In the genomic region with DNA sequence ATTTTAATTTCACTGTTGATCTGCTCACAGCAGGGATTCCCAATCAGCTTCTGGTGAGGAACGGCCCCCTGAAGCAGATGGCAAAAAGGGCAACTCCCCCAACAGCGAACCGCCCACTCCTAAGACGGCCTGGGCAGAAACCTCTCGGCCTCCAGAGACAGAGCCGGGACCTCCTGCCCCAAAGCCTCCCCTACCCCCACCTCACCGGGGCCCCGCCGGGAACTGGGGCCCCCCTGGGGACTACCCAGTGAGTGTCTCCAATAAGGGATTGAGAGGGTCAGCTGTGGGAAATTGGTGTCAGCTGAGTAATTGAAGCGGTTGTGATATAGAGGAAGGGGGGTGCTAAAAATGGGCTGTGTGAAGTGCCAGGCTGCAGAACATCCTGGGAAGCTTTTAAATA, we compare ENCODE assay signal across 23 cellular contexts. TPM values are rescaled to one million over a fixed set of nuclear protein-coding genes. Genes with fewer than 3 reads are reported as not detected.
A peak's percentile ranks its signal among the peaks of the same experiment; 100 is the strongest.
DNase-seq lines count a peak whose midpoint lies in the region; ATAC-seq and TF ChIP-seq lines count a peak whose summit lies in the region.
"Had no signal": no experiment of that assay in that cellular context is flagged by ENCODE, and none has a peak within 500 bp of the region (broad histone marks: within the 10 kb centered on the region; RNA-seq: fewer than 3 reads in every experiment).

No MANE protein-coding gene starts in this region.

- no peak overlapping the region for H3K27ac ChIP-seq in SK-N-SH (ENCODE audit: low read depth in 2 of 2, low read length in 1 of 2)
- no peak overlapping the region for H3K27ac ChIP-seq in endodermal cell (ENCODE audit: low read depth, low read length)
- peak overlapping the region; percentile 10 for H3K27ac ChIP-seq in subcutaneous abdominal adipose tissue (ENCODE audit: low read depth, low read length)
- H3K27ac ChIP-seq: 22Rv1 had no signal

- H3K36me3 Mint-ChIP-seq in stimulated activated naive CD8-positive, alpha-beta T cell treated with anti-CD3 and anti-CD28 coated beads, Interleukin-15, Interleukin-2, amounts not matched to agents 100 ng/mL and 50 ng/mL, for 24 hours (ENCODE audit: low read depth) = peaks cover 92% of the 10 kb centered on the region
- peaks cover 94% of the 10 kb centered on the region for H3K36me3 Mint-ChIP-seq in endodermal cell (ENCODE audit: low read depth)

- H3K4me1 ChIP-seq in SK-N-SH (ENCODE audit: control insufficient read depth in 1 of 2, insufficient read depth in 2 of 2, low read depth in 1 of 2, low read length in 1 of 2) = peaks cover 9 to 11% of the 10 kb centered on the region in 2 experiments
- H3K4me1 ChIP-seq in endodermal cell (ENCODE audit: control insufficient read depth, insufficient read depth, low read length) = no peaks in the 10 kb centered on the region
- H3K4me1 ChIP-seq in subcutaneous abdominal adipose tissue (ENCODE audit: control insufficient read depth in 5 of 5, insufficient read depth in 5 of 5, low read length in 5 of 5) = peaks cover 0 to 22% (median 8%) of the 10 kb centered on the region in 5 donors

- CTCF ChIA-PET in SK-N-SH (lab: Yijun Ruan, JAX) = interaction anchor here (0.9 to 1.6 kb wide), 3 partner anchors 28 to 81 kb away, joined by 3 to 5 read pairs (median 5); partner anchors contain the start of gene ATP6V1G2

- H3K4me2 ChIP-seq in SK-N-SH = no peak overlapping the region

- no peak overlapping the region for H3K4me3 ChIP-seq in SK-N-SH (ENCODE audit: low read depth in 2 of 2, low read length in 1 of 2)
- no peak overlapping the region for H3K4me3 ChIP-seq in endodermal cell (ENCODE audit: low read length)
- no peak overlapping the region for H3K4me3 ChIP-seq in subcutaneous abdominal adipose tissue (ENCODE audit: low read depth in 1 of 5, low read length in 5 of 5)

- no peaks in the 10 kb centered on the region for H3K27me3 Mint-ChIP-seq in stimulated activated naive CD8-positive, alpha-beta T cell treated with anti-CD3 and anti-CD28 coated beads, Interleukin-15, Interleukin-2, amounts not matched to agents 100 ng/mL and 50 ng/mL, for 24 hours
- H3K27me3 Mint-ChIP-seq in stimulated activated naive CD8-positive, alpha-beta T cell treated with anti-CD3 and anti-CD28 coated beads, Interleukin-15, amount 100 ng/mL, for 72 hours = no peaks in the 10 kb centered on the region
- no peaks in the 10 kb centered on the region for H3K27me3 Mint-ChIP-seq in endodermal cell (ENCODE audit: insufficient read depth)
- H3K27me3 Mint-ChIP-seq: IgD-negative memory B cell had no signal

- H3K79me2 ChIP-seq in SK-N-SH (ENCODE audit: insufficient read depth) = peaks cover 70% of the 10 kb centered on the region

- H3F3A ChIP-seq in SK-N-SH (replicated peaks; ENCODE audit: insufficient read depth) = no peaks in the 10 kb centered on the region

- peaks cover 93 to 95% of the 10 kb centered on the region in 2 experiments for H3K36me3 ChIP-seq in SK-N-SH (replicated peaks in 1 of 2; ENCODE audit: control insufficient read depth in 1 of 2, insufficient read depth in 2 of 2, low read length in 1 of 2)
- peaks cover 95% of the 10 kb centered on the region for H3K36me3 ChIP-seq in endodermal cell (ENCODE audit: control insufficient read depth, insufficient read depth, low read length)
- peaks cover 11 to 87% (median 85%) of the 10 kb centered on the region in 5 donors for H3K36me3 ChIP-seq in subcutaneous abdominal adipose tissue (ENCODE audit: control insufficient read depth in 5 of 5, insufficient read depth in 5 of 5, low read length in 5 of 5)

- H3K27me3 ChIP-seq in SK-N-SH (ENCODE audit: insufficient read depth) (no peaks in the 10 kb centered on the region), endodermal cell (ENCODE audit: control insufficient read depth, insufficient read depth, low read length, poor library complexity, severe bottlenecking) (no peaks in the 10 kb centered on the region), subcutaneous abdominal adipose tissue (ENCODE audit: control insufficient read depth in 5 of 5, insufficient read depth in 4 of 5, low read length in 5 of 5) (no peaks in the 10 kb centered on the region)

- POLR2A ChIA-PET in SK-N-SH (lab: Yijun Ruan, JAX) = interaction anchor here (0.7 to 1.3 kb wide), 3 partner anchors 9 to 15 kb away, joined by 3 to 6 read pairs (median 3); no protein-coding TSS in a partner anchor

- no peak for TF ChIP-seq EP300 in SK-N-SH (IDR thresholded peaks at IDR 0.05; ENCODE audit: borderline replicate concordance in 1 of 2, low read depth in 1 of 2, low read length in 1 of 2)

- WGBS in SK-N-SH (ENCODE audit: low lambda C conversion rate) = 95% methylated on average over 9 of the region's 10 CpGs
- 96 to 100% methylated on average over 1 to 10 of the region's 10 CpGs for WGBS in endodermal cell (ENCODE audit: insufficient coverage in 1 of 2, insufficient read length in 1 of 2), 2 experiments

- H3K27ac Mint-ChIP-seq in stimulated activated naive CD8-positive, alpha-beta T cell treated with anti-CD3 and anti-CD28 coated beads, Interleukin-15, Interleukin-2, amounts not matched to agents 100 ng/mL and 50 ng/mL, for 24 hours = peak overlapping the region; percentile 19
- no peak overlapping the region for H3K27ac Mint-ChIP-seq in stimulated activated naive CD8-positive, alpha-beta T cell treated with anti-CD3 and anti-CD28 coated beads, Interleukin-15, amount 100 ng/mL, for 72 hours
- peak overlapping the region; percentile 55 for H3K27ac Mint-ChIP-seq in endodermal cell

- no peak for ATAC-seq in SK-N-SH treated with all-trans-retinoic acid at 6 μM for 48 hours
- ATAC-seq in stimulated activated naive CD8-positive, alpha-beta T cell treated with anti-CD3 and anti-CD28 coated beads, Interleukin-15, amount 100 ng/mL, for 72 hours = no peak
- no peak for ATAC-seq in HG03571 (IDR thresholded peaks at IDR 0.05; ENCODE audit: unreplicated experiment)
- ATAC-seq: Right ventricle myocardium inferior had no signal

- H3K9me3 Mint-ChIP-seq in stimulated activated naive CD8-positive, alpha-beta T cell treated with anti-CD3 and anti-CD28 coated beads, Interleukin-15, Interleukin-2, amounts not matched to agents 100 ng/mL and 50 ng/mL, for 24 hours = no peaks in the 10 kb centered on the region
- no peaks in the 10 kb centered on the region for H3K9me3 Mint-ChIP-seq in stimulated activated naive CD8-positive, alpha-beta T cell treated with anti-CD3 and anti-CD28 coated beads, Interleukin-15, amount 100 ng/mL, for 72 hours
- H3K9me3 Mint-ChIP-seq in endodermal cell = no peaks in the 10 kb centered on the region
- H3K9me3 Mint-ChIP-seq: CD14-positive monocyte, H9, IgD-negative memory B cell had no signal

- no peaks in the 10 kb centered on the region for H3K9me2 ChIP-seq in SK-N-SH

- TF ChIP-seq CTCF in SK-N-SH (IDR thresholded peaks at IDR 0.05) = no peak
- TF ChIP-seq CTCF in endodermal cell (conservative IDR thresholded peaks at IDR 0.05) = no peak

- no peaks in the 10 kb centered on the region for H3K9me3 ChIP-seq in SK-N-SH
- H3K9me3 ChIP-seq in endodermal cell (ENCODE audit: control insufficient read depth, low read length) = no peaks in the 10 kb centered on the region
- H3K9me3 ChIP-seq in subcutaneous abdominal adipose tissue (ENCODE audit: control insufficient read depth in 5 of 5, low read length in 5 of 5) = no peaks in the 10 kb centered on the region

- TF ChIP-seq RAD21 in SK-N-SH (IDR thresholded peaks at IDR 0.05; ENCODE audit: low read length) = no peak

- H3K9ac ChIP-seq in SK-N-SH = no peak overlapping the region
- H3K9ac ChIP-seq in endodermal cell (ENCODE audit: extremely low read depth, low read length, poor library complexity, severe bottlenecking) = no peak overlapping the region
- no peak overlapping the region for H3K9ac ChIP-seq in subcutaneous abdominal adipose tissue (ENCODE audit: low read length in 5 of 5)

- H3K4me3 Mint-ChIP-seq in stimulated activated naive CD8-positive, alpha-beta T cell treated with anti-CD3 and anti-CD28 coated beads, Interleukin-15, Interleukin-2, amounts not matched to agents 100 ng/mL and 50 ng/mL, for 24 hours = no peak overlapping the region
- no peak overlapping the region for H3K4me3 Mint-ChIP-seq in stimulated activated naive CD8-positive, alpha-beta T cell treated with anti-CD3 and anti-CD28 coated beads, Interleukin-15, amount 100 ng/mL, for 72 hours
- no peak overlapping the region for H3K4me3 Mint-ChIP-seq in endodermal cell
- H3K4me3 Mint-ChIP-seq: CD14-positive monocyte, H9, IgD-negative memory B cell had no signal

- peaks cover 12% of the 10 kb centered on the region for H3K4me1 Mint-ChIP-seq in stimulated activated naive CD8-positive, alpha-beta T cell treated with anti-CD3 and anti-CD28 coated beads, Interleukin-15, Interleukin-2, amounts not matched to agents 100 ng/mL and 50 ng/mL, for 24 hours (ENCODE audit: low read depth)
- peaks cover 45% of the 10 kb centered on the region for H3K4me1 Mint-ChIP-seq in stimulated activated naive CD8-positive, alpha-beta T cell treated with anti-CD3 and anti-CD28 coated beads, Interleukin-15, amount 100 ng/mL, for 72 hours
- peaks cover 11% of the 10 kb centered on the region for H3K4me1 Mint-ChIP-seq in endodermal cell

- DNase-seq in SK-N-SH (peak; percentile 14), endodermal cell (no peak), OCI-M1 (lab: John Stamatoyannopoulos, UW) (no peak)
- DNase-seq in stimulated activated naive CD8-positive, alpha-beta T cell treated with anti-CD3 and anti-CD28 coated beads, Interleukin-15, amount 100 ng/mL, for 72 hours = no peak
- DNase-seq: AML-193, COR-L47, GDM1, H9, Kasumi-1, NCI-H1105, NCI-H2081, NCI-H2171 treated with DMSO at 0.1 percent for 48 hours, NCI-H446, NCI-H526 treated with DMSO at 0.1 percent for 48 hours had no signal

- H2AFZ ChIP-seq in SK-N-SH (ENCODE audit: low read depth) = no peak overlapping the region

- H4K20me1 ChIP-seq in SK-N-SH (ENCODE audit: insufficient read depth) = peaks cover 33% of the 10 kb centered on the region

RNA-seq across cellular contexts. Expression of gene PRRC2A, which starts 6.4 kb away (rescaled TPM):
- polyA plus RNA-seq in SK-N-SH (2012; rRNA removed) = 36.1 and 76.1 TPM in 2 replicates
- polyA plus RNA-seq in SK-N-SH (2012; cell fraction: cytosol; rRNA removed) = 26.6 and 40.3 TPM in 2 replicates
- 206 and 214 TPM in 2 replicates for polyA plus RNA-seq in SK-N-SH (2012; cell fraction: nucleus; rRNA removed)
- 100 to 1,000 TPM; 329 to 330 TPM for total RNA-seq in endodermal cell
- 299 TPM for polyA plus RNA-seq in endodermal cell (2013, experiment 1 of 2)
- 263 TPM for polyA plus RNA-seq in endodermal cell (2013, experiment 2 of 2)

RNA-seq across cellular contexts. Expression of gene AIF1, which starts 11.9 kb away (rescaled TPM):
- polyA plus RNA-seq in SK-N-SH (2012; rRNA removed) = not detected in 2 replicates
- polyA plus RNA-seq in SK-N-SH (2012; cell fraction: cytosol; rRNA removed) = not detected in 2 replicates
- polyA plus RNA-seq in SK-N-SH (2012; cell fraction: nucleus; rRNA removed) = not detected in 2 replicates
- total RNA-seq in endodermal cell = 1 to 10 TPM in 1 of 2 donors, under 1 TPM in 1; 0.70 to 1.7 TPM
- 1.2 TPM for polyA plus RNA-seq in endodermal cell (2013, experiment 1 of 2)
- polyA plus RNA-seq in endodermal cell (2013, experiment 2 of 2) = 0.66 TPM
- total RNA-seq: Daoy had no signal

RNA-seq across cellular contexts. Expression of gene BAG6, which starts 25.5 kb away (rescaled TPM):
- polyA plus RNA-seq in SK-N-SH (2012; rRNA removed) = 100 and 220 TPM in 2 replicates
- polyA plus RNA-seq in SK-N-SH (2012; cell fraction: cytosol; rRNA removed) = 94.0 and 118 TPM in 2 replicates
- polyA plus RNA-seq in SK-N-SH (2012; cell fraction: nucleus; rRNA removed) = 475 and 741 TPM in 2 replicates
- 100 to 1,000 TPM; 413 to 428 TPM for total RNA-seq in endodermal cell
- 320 TPM for polyA plus RNA-seq in endodermal cell (2013, experiment 1 of 2)
- 283 TPM for polyA plus RNA-seq in endodermal cell (2013, experiment 2 of 2)

RNA-seq across cellular contexts. Expression of gene APOM, which starts 28.7 kb away (rescaled TPM):
- 6.8 and 7.2 TPM in 2 replicates for polyA plus RNA-seq in SK-N-SH (2012; rRNA removed)
- polyA plus RNA-seq in SK-N-SH (2012; cell fraction: cytosol; rRNA removed) = 3.9 and 6.0 TPM in 2 replicates
- polyA plus RNA-seq in SK-N-SH (2012; cell fraction: nucleus; rRNA removed) = 4.1 and 6.1 TPM in 2 replicates
- total RNA-seq in endodermal cell = 1 to 10 TPM; 1.6 to 3.2 TPM
- polyA plus RNA-seq in endodermal cell (2013, experiment 1 of 2) = 6.1 TPM
- polyA plus RNA-seq in endodermal cell (2013, experiment 2 of 2) = 6.9 TPM

RNA-seq across cellular contexts. Expression of gene C6orf47, which starts 33.6 kb away (rescaled TPM):
- 10.3 and 11.5 TPM in 2 replicates for polyA plus RNA-seq in SK-N-SH (2012; rRNA removed)
- polyA plus RNA-seq in SK-N-SH (2012; cell fraction: cytosol; rRNA removed) = 8.9 and 10.2 TPM in 2 replicates
- 7.4 and 8.3 TPM in 2 replicates for polyA plus RNA-seq in SK-N-SH (2012; cell fraction: nucleus; rRNA removed)
- total RNA-seq in endodermal cell = 10 to 100 TPM; 14.0 to 14.9 TPM
- 9.6 TPM for polyA plus RNA-seq in endodermal cell (2013, experiment 1 of 2)
- polyA plus RNA-seq in endodermal cell (2013, experiment 2 of 2) = 9.5 TPM

Comparison
In these comparisons a context has a peak if more than half of its experiments do, and no peak if none do; other contexts are left out.
1. H3K27ac Mint-ChIP-seq: peak in stimulated activated naive CD8-positive, alpha-beta T cell treated with anti-CD3 and anti-CD28 coated beads, Interleukin-15, Interleukin-2, amounts not matched to agents 100 ng/mL and 50 ng/mL, for 24 hours (single experiment) and endodermal cell (single experiment); none in stimulated activated naive CD8-positive, alpha-beta T cell treated with anti-CD3 and anti-CD28 coated beads, Interleukin-15, amount 100 ng/mL, for 72 hours (0 of 2).